In genomic region chr12:113129664-113130456, GRCh38 we compare ENCODE assay signal across 21 cellular contexts. TPM values are rescaled to one million over a fixed set of nuclear protein-coding genes. Genes with fewer than 3 reads are reported as not detected.
DNase-seq lines count a peak whose midpoint lies in the region; ATAC-seq and TF ChIP-seq lines count a peak whose summit lies in the region.
"Had no signal": no experiment of that assay in that cellular context is flagged by ENCODE, and none has a peak within 500 bp of the region (broad histone marks: within the 10 kb centered on the region; RNA-seq: fewer than 3 reads in every experiment).

No MANE protein-coding gene starts in this region.

- no peaks in the 10 kb centered on the region for H3K9me2 ChIP-seq in DOHH2 (replicated peaks; ENCODE audit: control insufficient read depth, low read length)

- intact Hi-C loops in spleen (cut with DNase I; ENCODE audit: low total_unique reads), result no loop called here

- DNase-seq in spleen (peak; percentile 46), SKM-1 treated with dmso at 0.1 percent for 144 hours (lab: John Stamatoyannopoulos, UW; ENCODE audit: unreplicated experiment) (no peak), NCI-H82 treated with DMSO at 0.1 percent for 48 hours (lab: John Stamatoyannopoulos, UW; ENCODE audit: unreplicated experiment) (no peak)
- no peak for DNase-seq in activated CD8-positive, alpha-beta memory T cell treated with anti-CD3 and anti-CD28 coated beads, Interleukin-2, amount 50 U/mL, for 48 hours
- DNase-seq: activated CD4-positive, alpha-beta T cell treated with anti-CD3 and anti-CD28 coated beads, Interleukin-2, amount 10 ng/mL, durations not matched to agents 24 days and 14 days; activated effector memory CD4-positive, alpha-beta T cell treated with anti-CD3 and anti-CD28 coated beads, Interleukin-2, amount 50 U/mL, for 16 hours; activated naive CD8-positive, alpha-beta T cell treated with anti-CD3 and anti-CD28 coated beads, Interleukin-2, amount 50 U/mL, for 24 hours; DMS79 treated with DMSO at 0.1 percent for 48 hours; heart left ventricle; left ventricle myocardium inferior; NCI-H1092; NCI-H2081; stimulated activated CD8-positive, alpha-beta memory T cell treated with anti-CD3 and anti-CD28 coated beads, Interleukin-4, amount 100 ng/mL, for 48 hours; T-helper 1 cell had no signal

- H4K20me1 ChIP-seq in DOHH2 (ENCODE audit: control insufficient read depth, insufficient read depth, low read depth, low read length) (0 out of 2 replicates have a peak, but pooled peaks cover 3% of the 10 kb centered on the region), OCI-LY3 (ENCODE audit: insufficient read depth, low read length) (no peaks in the 10 kb centered on the region)

- ATAC-seq in esophagus mucosa, result peak; percentile 1
- ATAC-seq: activated naive CD8-positive, alpha-beta T cell treated with anti-CD3 and anti-CD28 coated beads, Interleukin-2, amount 50 U/mL, for 24 hours had no signal

- no peak for TF ChIP-seq POLR2A in spleen (IDR thresholded peaks at IDR 0.05)

- H3K4me1 ChIP-seq in DOHH2 (ENCODE audit: control insufficient read depth, low read length) (peaks cover 55% of the 10 kb centered on the region), OCI-LY3 (ENCODE audit: low read length) (peaks cover 21% of the 10 kb centered on the region), spleen (peaks cover 0 to 19% (median 11%) of the 10 kb centered on the region in 6 donors)
- H3K4me1 ChIP-seq: heart left ventricle, left ventricle myocardium inferior had no signal

- no peak overlapping the region for H3K27ac ChIP-seq in DOHH2 (ENCODE audit: low read depth, low read length)
- no peak overlapping the region for H3K27ac ChIP-seq in OCI-LY3 (ENCODE audit: low read length)
- no peak overlapping the region for H3K27ac ChIP-seq in spleen
- H3K27ac ChIP-seq: heart left ventricle, left ventricle myocardium inferior, suprapubic skin had no signal

- 66 to 78% (median 71%) methylated on average over 11 to 17 of the region's 17 CpGs for WGBS in spleen, 5 donors

- H3K9ac ChIP-seq in OCI-LY3 (ENCODE audit: low read length), result no peak overlapping the region

- H2AFZ ChIP-seq in OCI-LY3 (ENCODE audit: low read depth, low read length), result peak overlapping the region; percentile 67

- peak overlapping the region; percentile 70 for H3K4me2 ChIP-seq in DOHH2 (ENCODE audit: low read length)
- H3K4me2 ChIP-seq in OCI-LY3 (ENCODE audit: low read length), result peak overlapping the region; percentile 66

- H3K36me3 ChIP-seq in DOHH2 (ENCODE audit: control insufficient read depth, low read length), result peaks cover 25% of the 10 kb centered on the region
- H3K36me3 ChIP-seq in OCI-LY3 (replicated peaks; ENCODE audit: low read depth, low read length), result no peaks in the 10 kb centered on the region
- no peaks in the 10 kb centered on the region for H3K36me3 ChIP-seq in spleen
- H3K36me3 ChIP-seq: heart left ventricle, left ventricle myocardium inferior, suprapubic skin had no signal

- TF ChIP-seq CTCF in DOHH2 (IDR thresholded peaks at IDR 0.05; ENCODE audit: low read depth, low read length, poor library complexity, severe bottlenecking), result no peak
- TF ChIP-seq CTCF in OCI-LY3 (IDR thresholded peaks at IDR 0.05; ENCODE audit: low read depth, low read length), result no peak
- no peak for TF ChIP-seq CTCF in spleen (IDR thresholded peaks at IDR 0.05 in 8 of 11, conservative IDR thresholded peaks at IDR 0.05 in 3 of 11)

- peaks cover 5% of the 10 kb centered on the region; the same call in 1 of the 2 replicates for H3F3A ChIP-seq in DOHH2 (ENCODE audit: control insufficient read depth, insufficient read depth)

- H3K27me3 ChIP-seq in DOHH2 (ENCODE audit: control insufficient read depth, low read length), result no peaks in the 10 kb centered on the region
- H3K27me3 ChIP-seq in OCI-LY3 (ENCODE audit: low read depth, low read length), result no peaks in the 10 kb centered on the region
- peaks cover 0 to 18% (median 0%) of the 10 kb centered on the region in 7 donors for H3K27me3 ChIP-seq in spleen (replicated peaks in 1 of 7)

- H3K4me3 ChIP-seq in DOHH2 (ENCODE audit: low read length) (peak overlapping the region; percentile 53), OCI-LY3 (ENCODE audit: low read length) (peak overlapping the region; percentile 55; the same call in 1 of the 2 replicates), spleen (no peak overlapping the region)
- H3K4me3 ChIP-seq: heart left ventricle, left ventricle myocardium inferior, suprapubic skin had no signal

- H3K9me3 ChIP-seq in DOHH2 (ENCODE audit: control insufficient read depth, insufficient read depth, low read length), result no peaks in the 10 kb centered on the region
- no peaks in the 10 kb centered on the region for H3K9me3 ChIP-seq in OCI-LY3 (ENCODE audit: insufficient read depth, low read length)
- H3K9me3 ChIP-seq in spleen, result no peaks in the 10 kb centered on the region
- H3K9me3 ChIP-seq: left ventricle myocardium inferior, suprapubic skin had no signal

- H3K79me2 ChIP-seq in DOHH2 (ENCODE audit: control insufficient read depth, low read length) (peaks cover 44% of the 10 kb centered on the region), OCI-LY3 (ENCODE audit: low read length) (no peaks in the 10 kb centered on the region)

RNA-seq across cellular contexts. Expression of gene RASAL1, which starts 5.7 kb away (rescaled TPM):
- total RNA-seq in esophagus mucosa (53.1 TPM), spleen (1 to 10 TPM in 1 of 7 donors, under 1 TPM in 4, not detected in 2; 0.13 to 1.7 (median 0.57) TPM)
- polyA plus RNA-seq in spleen, result 1 to 10 TPM in 1 of 3 donors, under 1 TPM in 2; 0.58 to 1.1 (median 0.91) TPM
- total RNA-seq: heart left ventricle, HT1080, left ventricle myocardium inferior, LHCN-M2 had no signal
- polyA plus RNA-seq: heart left ventricle had no signal

RNA-seq across cellular contexts. Expression of gene CFAP73, which starts 19.7 kb away (rescaled TPM):
- total RNA-seq in esophagus mucosa (0.20 TPM), spleen (not detected)
- under 1 TPM; 0.64 to 0.71 (median 0.70) TPM for polyA plus RNA-seq in spleen
- total RNA-seq: activated CD4-positive, alpha-beta T cell treated with anti-CD3 and anti-CD28 coated beads, Interleukin-2, amount 10 ng/mL, durations not matched to agents 24 days and 14 days; heart left ventricle; HT1080; left ventricle myocardium inferior; LHCN-M2; mucosa of gallbladder had no signal

RNA-seq across cellular contexts. Expression of gene DDX54, which starts 55.4 kb away (rescaled TPM):
- total RNA-seq in esophagus mucosa (46.6 TPM), spleen (10 to 100 TPM; 44.4 to 73.1 (median 59.8) TPM)
- polyA plus RNA-seq in spleen, result 10 to 100 TPM; 47.9 to 80.3 (median 69.9) TPM

RNA-seq across cellular contexts. Expression of gene RITA1, which starts 55.7 kb away (rescaled TPM):
- 11.0 TPM for total RNA-seq in esophagus mucosa
- 10 to 100 TPM; 11.1 to 15.6 (median 11.9) TPM for total RNA-seq in spleen
- 10 to 100 TPM in 2 of 3 donors, 1 to 10 TPM in 1; 9.0 to 15.5 (median 13.0) TPM for polyA plus RNA-seq in spleen

Comparison
In these comparisons a context has a peak if more than half of its experiments do, and no peak if none do; other contexts are left out.
1. H3K4me3 ChIP-seq: peak in DOHH2 (single experiment) and OCI-LY3 (single experiment); none in spleen (0 of 8).
2. RNA of gene RASAL1, which starts 5.7 kb away (total RNA-seq): 53.1 TPM in esophagus mucosa (single experiment); 0.13 to 1.7 TPM in spleen; every median in the first group is over 10 times any median in the second.